In the genomic region with DNA sequence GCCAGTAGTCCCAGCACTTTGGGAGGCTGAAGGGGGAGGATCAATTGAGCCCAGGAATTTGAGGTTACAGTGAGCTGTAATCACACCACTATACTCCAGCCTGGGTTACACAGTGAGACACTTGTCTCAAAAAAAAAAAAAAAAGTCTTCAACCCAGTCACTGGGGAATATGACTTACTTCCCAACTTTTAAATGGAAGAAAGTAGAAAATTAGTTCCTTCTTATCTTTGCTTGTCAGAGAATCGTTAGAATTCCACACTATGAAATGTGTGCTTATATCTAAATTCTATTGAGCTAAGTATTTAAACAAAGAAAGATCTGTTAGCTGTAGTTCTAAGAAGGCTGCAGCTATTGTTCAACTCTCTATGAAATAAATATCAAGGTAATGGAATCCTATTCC, we compare ENCODE assay signal across 30 cellular contexts. TPM values are rescaled to one million over a fixed set of nuclear protein-coding genes. Genes with fewer than 3 reads are reported as not detected.
"Had no signal": no experiment of that assay in that cellular context is flagged by ENCODE, and none has a peak within 500 bp of the region (broad histone marks: within the 10 kb centered on the region; RNA-seq: fewer than 3 reads in every experiment).

No MANE protein-coding gene starts in this region.

- H3K27me3 ChIP-seq: stomach, suprapubic skin, testis, thyroid gland, tibial artery, tibial nerve, transverse colon, upper lobe of right lung, uterus, vagina had no signal

- ATAC-seq: stimulated activated effector memory CD8-positive, alpha-beta T cell treated with anti-CD3 and anti-CD28 coated beads, Interleukin-12 subunit alpha, Interleukin-12 subunit beta, amount 100 ng/mL, for 72 hours; stimulated activated memory B cell treated with anti-CD40 and anti-IgM and Interleukin-4, amounts not matched to agents 10 μg/mL and 1 μg/mL and 100 μg/mL, for 72 hours; stimulated activated naive B cell treated with anti-CD40 and anti-IgM and Interleukin-4, amounts not matched to agents 10 μg/mL and 1 μg/mL and 100 μg/mL, for 72 hours; stimulated activated naive CD8-positive, alpha-beta T cell treated with anti-CD3 and anti-CD28 coated beads, Interleukin-15, amount 100 ng/mL, for 72 hours; stimulated activated naive CD8-positive, alpha-beta T cell treated with anti-CD3 and anti-CD28 coated beads, Interleukin-15, Interleukin-2, amounts not matched to agents 100 U/mL and 50 U/mL, for 24 hours; upper lobe of right lung had no signal

- H3K9me3 ChIP-seq: stomach, suprapubic skin, testis, thoracic aorta, thyroid gland, tibial artery, tibial nerve, transverse colon, upper lobe of right lung, uterus, vagina had no signal

- H3K4me1 ChIP-seq: suprapubic skin, testis, tibial nerve, transverse colon, upper lobe of right lung, uterus, vagina had no signal

- H3K36me3 ChIP-seq: transverse colon, uterus had no signal

- DNase-seq: stimulated activated CD4-positive, alpha-beta T cell treated with anti-CD3 and anti-CD28 coated beads, Interleukin-2, amount 100 ng/mL, for 24 hours; stimulated activated CD4-positive, alpha-beta T cell treated with anti-CD3 and anti-CD28 coated beads, Interleukin-2, amount 100 ng/mL, for 48 hours; stimulated activated CD4-positive, alpha-beta T cell treated with anti-CD3 and anti-CD28 coated beads, Interleukin-4, amount 100 ng/mL, for 1 hour; stimulated activated CD4-positive, alpha-beta T cell treated with anti-CD3 and anti-CD28 coated beads, Interleukin-4, amount 100 ng/mL, for 24 hours; stimulated activated CD4-positive, alpha-beta T cell treated with anti-CD3 and anti-CD28 coated beads, Interleukin-4, amount 100 ng/mL, for 4 hours; stimulated activated CD8-positive, alpha-beta memory T cell treated with anti-CD3 and anti-CD28 coated beads, Interleukin-4, amount 100 ng/mL, for 48 hours; stimulated activated naive B cell treated with anti-CD40 and anti-IgM and Interleukin-4, amounts not matched to agents 10 μg/mL and 1 μg/mL and 100 μg/mL, for 72 hours; stimulated activated naive CD4-positive, alpha-beta T cell; stimulated activated naive CD4-positive, alpha-beta T cell treated with Interleukin-2 at 50 U/mL for 16 hours; stimulated activated naive CD8-positive, alpha-beta T cell treated with anti-CD3 and anti-CD28 coated beads, Interleukin-15, amount 100 ng/mL, for 72 hours; stimulated activated naive CD8-positive, alpha-beta T cell treated with anti-CD3 and anti-CD28 coated beads, Interleukin-15, Interleukin-2, amounts not matched to agents 100 U/mL and 50 U/mL, for 24 hours; stomach; substantia nigra; testis; thyroid gland; tibial artery; transverse colon; upper lobe of right lung; uterus had no signal

- H3K4me3 ChIP-seq: stomach, suprapubic skin, testis, thoracic aorta, thyroid gland, tibial artery, tibial nerve, transverse colon, upper lobe of right lung, uterus, vagina had no signal

- H3K27ac ChIP-seq: stomach, suprapubic skin, testis, thoracic aorta, thyroid gland, tibial artery, tibial nerve, transverse colon, upper lobe of right lung, uterus, vagina had no signal

- FAIRE-seq: urothelium cell line had no signal

RNA-seq across cellular contexts. Expression of a gene that starts 42.4 kb away (rescaled TPM):
- total RNA-seq: subcutaneous adipose tissue, suprapubic skin, temporal lobe, testis, thoracic aorta, thyroid gland, tibial nerve, transverse colon, upper lobe of right lung, ureter, urinary bladder, uterus, vagina had no signal
- polyA plus RNA-seq: stomach, urinary bladder had no signal

RNA-seq across cellular contexts. Expression of a gene that starts 42.6 kb away (rescaled TPM):
- total RNA-seq: suprapubic skin, thoracic aorta, thyroid gland, tibial nerve, upper lobe of right lung, ureter, urinary bladder, vagina had no signal
- polyA plus RNA-seq: stomach had no signal
